In genomic region chr7:1170741-1171501, GRCh38 we compare ENCODE assay signal across 13 cellular contexts.
"Had no signal": no experiment of that assay in that cellular context is flagged by ENCODE, and none has a peak within 500 bp of the region (broad histone marks: within the 10 kb centered on the region; RNA-seq: fewer than 3 reads in every experiment).

No MANE protein-coding gene starts in this region.

- H3K9me3 ChIP-seq: adrenal gland, gastroesophageal sphincter, heart right ventricle, spleen had no signal

- H3K36me3 ChIP-seq: adrenal gland, spleen had no signal

- H3K4me3 ChIP-seq: lung had no signal

- H3K27ac ChIP-seq: adrenal gland had no signal

- H3K9me3 Mint-ChIP-seq: activated naive CD4-positive, alpha-beta T cell treated with anti-CD3 and anti-CD28 coated beads, Interleukin-2, amount 10 ng/mL, durations not matched to agents 7 days and 5 days; activated T-helper 2 cell treated with anti-CD3 and anti-CD28 coated beads, Interferon-gamma antibody, Interleukin-2, Interleukin-4, amounts not matched to agents 10 μg/mL and 5 μg/mL and 100 μg/mL, durations not matched to agents 14 hours and 24 hours and 36 hours; mesothelial cell of epicardium; neural crest cell had no signal

- DNase-seq: activated CD4-positive, CD25-positive, alpha-beta regulatory T cell treated with anti-CD3 and anti-CD28 coated beads, Interleukin-2, amount 50 U/mL, for 72 hours; activated naive CD4-positive, alpha-beta T cell treated with anti-CD3 and anti-CD28 coated beads, Interleukin-2, amount 10 ng/mL, durations not matched to agents 7 days and 5 days; activated T-cell treated with anti-CD3 and anti-CD28 coated beads for 4 hours; adrenal gland; dorsolateral prefrontal cortex; heart right ventricle; left cardiac atrium; spleen had no signal

- H3K27ac Mint-ChIP-seq: mesothelial cell of epicardium had no signal

- H3K4me3 Mint-ChIP-seq: mesothelial cell of epicardium, neural crest cell had no signal

- H3K27me3 ChIP-seq: adrenal gland, dorsolateral prefrontal cortex, gastroesophageal sphincter, heart right ventricle, spleen had no signal

- H3K4me1 Mint-ChIP-seq: mesothelial cell of epicardium had no signal

- H3K36me3 Mint-ChIP-seq: mesothelial cell of epicardium had no signal
